In genomic region chr2:67561411-67561965, GRCh38 we compare ENCODE assay signal across 11 cellular contexts.
DNase-seq lines count a peak whose midpoint lies in the region; ATAC-seq, FAIRE-seq and TF ChIP-seq lines count a peak whose summit lies in the region.
"Had no signal": no experiment of that assay in that cellular context is flagged by ENCODE, and none has a peak within 500 bp of the region (broad histone marks: within the 10 kb centered on the region; RNA-seq: fewer than 3 reads in every experiment).

No MANE protein-coding gene starts in this region.

- H3K9ac ChIP-seq in liver (ENCODE audit: low read depth in 1 of 2, low read length in 2 of 2) (no peak overlapping the region), HepG2 (ENCODE audit: insufficient read depth, low read depth, low read length) (no peak overlapping the region), keratinocyte (ENCODE audit: control insufficient read depth, extremely low read depth, insufficient read depth, low read length) (no peak overlapping the region)

- H2AFZ ChIP-seq in HepG2 (ENCODE audit: low read length) (no peak overlapping the region), keratinocyte (ENCODE audit: control insufficient read depth, low read length) (no peak overlapping the region)

- in situ Hi-C loops in HepG2 (cut with HindIII; ENCODE audit: extremely low pct_ligation_motif_present, low pct_unique_long_range_greater_than_20kb), result no loop called here

- TF ChIP-seq POLR2A in HepG2 (IDR thresholded peaks at IDR 0.05; ENCODE audit: insufficient read depth in 1 of 2, low read depth in 2 of 2, low read length in 2 of 2), result no peak
- TF ChIP-seq POLR2A in body of pancreas (IDR thresholded peaks at IDR 0.05), result peak in 2 of 3 donors; percentile 16 to 27

- DNase-seq in HepG2 (ENCODE audit: low spot score), result no peak
- peak; percentile 76 to 88 (median 80) for DNase-seq in body of pancreas
- DNase-seq in keratinocyte (ENCODE audit: low read depth, low spot score), result no peak
- no peak for DNase-seq in NCI-H524 treated with DMSO at 0.1 percent for 48 hours (lab: John Stamatoyannopoulos, UW)
- no peak for DNase-seq in H7
- DNase-seq: NCI-H1105 treated with DMSO at 0.1 percent for 48 hours; stimulated activated CD4-positive, alpha-beta T cell treated with anti-CD3 and anti-CD28 coated beads, Interleukin-1b, Interleukin-23, amount 100 ng/mL, for 48 hours had no signal

- POLR2A ChIA-PET in HepG2 (lab: Yijun Ruan, JAX), result no interaction called here

- H3K79me2 ChIP-seq in HepG2 (ENCODE audit: insufficient read depth, low read length) (no peaks in the 10 kb centered on the region), keratinocyte (ENCODE audit: control insufficient read depth, insufficient read depth, low read length) (no peaks in the 10 kb centered on the region)

- H3K9me1 ChIP-seq in keratinocyte (ENCODE audit: control insufficient read depth, extremely low read depth, insufficient read depth, low read length), result no peaks in the 10 kb centered on the region

- no peak for TF ChIP-seq RAD21 in liver (IDR thresholded peaks at IDR 0.05)
- TF ChIP-seq RAD21 in HepG2 (CRISPR knock-in tag; IDR thresholded peaks at IDR 0.05), result no peak

- H3K27me3 ChIP-seq in liver (ENCODE audit: control insufficient read depth in 4 of 4, insufficient read depth in 4 of 4, low read length in 3 of 4), result no peaks in the 10 kb centered on the region
- no peaks in the 10 kb centered on the region for H3K27me3 ChIP-seq in HepG2 (ENCODE audit: control insufficient read depth in 1 of 2, insufficient read depth in 2 of 2, low read length in 2 of 2)
- no peaks in the 10 kb centered on the region for H3K27me3 ChIP-seq in body of pancreas
- no peaks in the 10 kb centered on the region for H3K27me3 ChIP-seq in keratinocyte (ENCODE audit: control insufficient read depth, extremely low read depth, insufficient read depth, low read length)
- no peaks in the 10 kb centered on the region for H3K27me3 ChIP-seq in H7 (ENCODE audit: control insufficient read depth, insufficient read depth, low read length)

- no peak overlapping the region for H3K4me3 ChIP-seq in liver (ENCODE audit: low read depth in 1 of 3, low read length in 3 of 3)
- H3K4me3 ChIP-seq in HepG2 (replicated peaks in 1 of 3; ENCODE audit: insufficient read depth in 1 of 3, low read depth in 2 of 3, low read length in 3 of 3), result no peak overlapping the region
- no peak overlapping the region for H3K4me3 ChIP-seq in body of pancreas
- H3K4me3 ChIP-seq in keratinocyte (ENCODE audit: control insufficient read depth in 2 of 3, extremely low read depth in 1 of 3, insufficient read depth in 2 of 3, low read depth in 1 of 3, low read length in 3 of 3), result no peak overlapping the region
- H3K4me3 ChIP-seq in H7 (ENCODE audit: insufficient read depth, low read depth, low read length), result no peak overlapping the region

- H4K20me1 ChIP-seq in HepG2 (ENCODE audit: insufficient read depth, low read length), result no peaks in the 10 kb centered on the region
- no peaks in the 10 kb centered on the region for H4K20me1 ChIP-seq in keratinocyte (ENCODE audit: control insufficient read depth, extremely low read depth, insufficient read depth, low read length)

- TF ChIP-seq EP300 in HepG2 (IDR thresholded peaks at IDR 0.05; ENCODE audit: low read depth in 2 of 2, low read length in 2 of 2), result no peak
- TF ChIP-seq EP300 in HepG2 (CRISPR knock-in tag; IDR thresholded peaks at IDR 0.05; ENCODE audit: borderline replicate concordance), result no peak

- ATAC-seq in HepG2 (no peak), body of pancreas (peak; percentile 96), GM21717 (IDR thresholded peaks at IDR 0.05; ENCODE audit: unreplicated experiment) (no peak), GM21825 (IDR thresholded peaks at IDR 0.05; ENCODE audit: unreplicated experiment) (no peak)

- intact Hi-C loops in HepG2 (cut with micrococcal nuclease; ENCODE audit: unreplicated experiment) (no loop called here), body of pancreas (cut with DNase I) (no loop called here)

- TF ChIP-seq CTCF in liver (IDR thresholded peaks at IDR 0.05; ENCODE audit: low read depth, low read length, missing input control) (no peak), HepG2 (CRISPR knock-in tag; IDR thresholded peaks at IDR 0.05) (no peak), body of pancreas (IDR thresholded peaks at IDR 0.05) (no peak), keratinocyte (optimal IDR thresholded peaks at IDR 0.05 in 1 of 3, IDR thresholded peaks at IDR 0.05 in 1 of 3, conservative IDR thresholded peaks at IDR 0.05 in 1 of 3; ENCODE audit: extremely low read depth in 1 of 3, insufficient read depth in 2 of 3, low read length in 3 of 3) (no peak)

- FAIRE-seq in HepG2 (lab: Jason Lieb, UNC) (no peak), keratinocyte (lab: Jason Lieb, UNC) (peak; percentile 36)
- FAIRE-seq: TTC549 had no signal

- H3K9me3 ChIP-seq in liver (ENCODE audit: control insufficient read depth in 4 of 4, low read length in 3 of 4), result no peaks in the 10 kb centered on the region
- peaks cover 32% of the 10 kb centered on the region; the same call in 1 of the 2 replicates for H3K9me3 ChIP-seq in HepG2 (ENCODE audit: low read length)
- no peaks in the 10 kb centered on the region for H3K9me3 ChIP-seq in body of pancreas
- no peaks in the 10 kb centered on the region for H3K9me3 ChIP-seq in keratinocyte (ENCODE audit: control insufficient read depth, low read depth, low read length)

- H3K27ac ChIP-seq in liver (ENCODE audit: low read depth in 1 of 2, low read length in 2 of 2) (no peak overlapping the region), HepG2 (ENCODE audit: extremely low read length, insufficient read depth, low read length) (no peak overlapping the region), body of pancreas (peak overlapping the region; percentile 53 to 81 (median 73)), keratinocyte (ENCODE audit: control insufficient read depth, insufficient read depth, low read length) (no peak overlapping the region)

- BruUV-seq in HepG2 (replicated peaks; lab: Mats Ljungman, UMichigan), result no TSS peak

- H3K36me3 ChIP-seq in liver (ENCODE audit: control insufficient read depth in 4 of 4, insufficient read depth in 3 of 4, low read depth in 1 of 4, low read length in 3 of 4) (no peaks in the 10 kb centered on the region), HepG2 (replicated peaks in 1 of 2; ENCODE audit: control insufficient read depth in 1 of 2, insufficient read depth in 2 of 2, low read length in 2 of 2) (no peaks in the 10 kb centered on the region), body of pancreas (replicated peaks in 1 of 2; ENCODE audit: insufficient read depth in 1 of 2, low read depth in 2 of 2) (no peaks in the 10 kb centered on the region), keratinocyte (ENCODE audit: control insufficient read depth in 2 of 2, extremely low read depth in 1 of 2, insufficient read depth in 2 of 2, low read length in 2 of 2) (no peaks in the 10 kb centered on the region), H7 (replicated peaks; ENCODE audit: control insufficient read depth, insufficient read depth, low read length) (no peaks in the 10 kb centered on the region)

- CTCF ChIA-PET in HepG2 (lab: Yijun Ruan, JAX; ENCODE audit: low intra/inter-chr PET ratio, low total read pairs), result no interaction called here

- H3K4me2 ChIP-seq in HepG2 (ENCODE audit: low read depth, low read length), result no peak overlapping the region
- H3K4me2 ChIP-seq in keratinocyte (ENCODE audit: control insufficient read depth, extremely low read depth, insufficient read depth, low read depth, low read length), result no peak overlapping the region

- dilution Hi-C loops in keratinocyte (cut with MboI; ENCODE audit: extremely low pct_ligation_motif_present, low sequenced_read_pairs), result no loop called here

- H3K4me1 ChIP-seq in liver (ENCODE audit: control insufficient read depth in 4 of 4, insufficient read depth in 4 of 4, low read length in 3 of 4), result no peaks in the 10 kb centered on the region
- no peaks in the 10 kb centered on the region for H3K4me1 ChIP-seq in HepG2 (ENCODE audit: insufficient read depth, low read length)
- peaks cover 42% of the 10 kb centered on the region for H3K4me1 ChIP-seq in body of pancreas
- no peaks in the 10 kb centered on the region for H3K4me1 ChIP-seq in keratinocyte (ENCODE audit: control insufficient read depth, extremely low read depth, insufficient read depth, low read length)

- WGBS in liver, result 44% methylated on average over 9 of the region's 9 CpGs
- 16% methylated on average over 9 of the region's 9 CpGs for WGBS in HepG2 (ENCODE audit: low lambda C conversion rate)
- 6 to 13% methylated on average over 9 of the region's 9 CpGs for WGBS in body of pancreas, 2 donors

TF ChIP-seq in liver, 16 proteins besides CTCF, POLR2A, EP300 and RAD21:
- TF ChIP-seq NR2F2 (IDR thresholded peaks at IDR 0.05) (peak; percentile 9), EGR1 (IDR thresholded peaks at IDR 0.05; ENCODE audit: low read depth in 2 of 2) (no peak), RXRA (IDR thresholded peaks at IDR 0.05) (peak in 1 of 2 donors; percentile 23)

TF ChIP-seq in HepG2, 621 proteins besides CTCF, POLR2A, EP300 and RAD21:
- TF ChIP-seq TEAD2 (CRISPR knock-in tag; IDR thresholded peaks at IDR 0.05), result no peak

Comparison
In these comparisons a context has a peak if more than half of its experiments do, and no peak if none do; other contexts are left out.
1. H3K27ac ChIP-seq: peak in body of pancreas (4 of 4); none in liver (0 of 2), HepG2 (single experiment) and keratinocyte (single experiment).
2. DNase-seq: peak in body of pancreas (4 of 4); none in HepG2 (single experiment), keratinocyte (single experiment), NCI-H524 treated with DMSO at 0.1 percent for 48 hours (single experiment) and H7 (single experiment).
3. POLR2A ChIP-seq: peak in body of pancreas (2 of 3); none in HepG2 (0 of 2).